ENCODE assay signal across 1 cellular context in genomic region chr6:143401060-143401426, GRCh38.
TF ChIP-seq lines count a peak whose summit lies in the region.

No MANE protein-coding gene starts in this region.

TF ChIP-seq in GM23338, 12 proteins besides CTCF, POLR2A, EP300 and RAD21 (continued from another document):
- no peak for TF ChIP-seq REST (IDR thresholded peaks at IDR 0.05; ENCODE audit: unreplicated experiment)
- TF ChIP-seq EZH2 (IDR thresholded peaks at IDR 0.05; ENCODE audit: low read depth, unreplicated experiment) = no peak
- TF ChIP-seq NANOG (IDR thresholded peaks at IDR 0.05; ENCODE audit: borderline replicate concordance) = no peak
- TF ChIP-seq ZNF462 (CRISPR knock-in tag; IDR thresholded peaks at IDR 0.05) = no peak
- TF ChIP-seq POLR2AphosphoS5 (IDR thresholded peaks at IDR 0.05; ENCODE audit: low read depth) = no peak
- no peak for TF ChIP-seq STAT1 (IDR thresholded peaks at IDR 0.05; ENCODE audit: unreplicated experiment)
- TF ChIP-seq CREB1 (CRISPR knock-in tag; IDR thresholded peaks at IDR 0.05; ENCODE audit: low read depth) = no peak
